In genomic region chr19:41352609-41353465, GRCh38 we compare ENCODE assay signal across 8 cellular contexts. TPM values are rescaled to one million over a fixed set of nuclear protein-coding genes. Genes with fewer than 3 reads are reported as not detected.
DNase-seq lines count a peak whose midpoint lies in the region; ATAC-seq, FAIRE-seq and TF ChIP-seq lines count a peak whose summit lies in the region.

No MANE protein-coding gene starts in this region.

- TF ChIP-seq CTCF in DOHH2 (IDR thresholded peaks at IDR 0.05; ENCODE audit: low read depth, low read length, poor library complexity, severe bottlenecking) (peak; percentile 83), MCF 10A (IDR thresholded peaks at IDR 0.05; ENCODE audit: unreplicated experiment) (peak; percentile 56), keratinocyte (optimal IDR thresholded peaks at IDR 0.05 in 1 of 3, IDR thresholded peaks at IDR 0.05 in 1 of 3, conservative IDR thresholded peaks at IDR 0.05 in 1 of 3; ENCODE audit: extremely low read depth in 1 of 3, insufficient read depth in 2 of 3, low read length in 3 of 3) (peak; percentile 44 to 62 (median 57))

- H3K36me3 ChIP-seq in DOHH2 (ENCODE audit: control insufficient read depth, low read length) (peaks cover 46% of the 10 kb centered on the region), keratinocyte (ENCODE audit: control insufficient read depth in 2 of 2, extremely low read depth in 1 of 2, insufficient read depth in 2 of 2, low read length in 2 of 2) (peaks cover 2 to 13% of the 10 kb centered on the region in 2 experiments)

- POLR2A ChIA-PET in MCF 10A (lab: Yijun Ruan, JAX) = interaction anchor here (0.7 to 3.4 kb wide), 12 partner anchors 11 to 89 kb away, joined by 3 to 41 read pairs (median 6); partner anchors contain the start of genes B9D2, CCDC97 and HNRNPUL1

- H3K4me1 Mint-ChIP-seq in MCF 10A (ENCODE audit: insufficient read depth, unreplicated experiment) = peaks cover 24% of the 10 kb centered on the region

- peaks cover 27% of the 10 kb centered on the region for H3K4me1 ChIP-seq in DOHH2 (ENCODE audit: control insufficient read depth, low read length)
- H3K4me1 ChIP-seq in keratinocyte (ENCODE audit: control insufficient read depth, extremely low read depth, insufficient read depth, low read length) = peaks cover 7% of the 10 kb centered on the region

- peak overlapping the region; percentile 73 for H3K27ac ChIP-seq in DOHH2 (ENCODE audit: low read depth, low read length)
- H3K27ac ChIP-seq in keratinocyte (ENCODE audit: control insufficient read depth, insufficient read depth, low read length) = peak overlapping the region; percentile 69

- H3K9ac ChIP-seq in keratinocyte (ENCODE audit: control insufficient read depth, extremely low read depth, insufficient read depth, low read length) = peak overlapping the region; percentile 77

- H3K4me3 Mint-ChIP-seq in MCF 10A (ENCODE audit: unreplicated experiment) = peak overlapping the region; percentile 98

- no peaks in the 10 kb centered on the region for H3K9me3 Mint-ChIP-seq in MCF 10A (ENCODE audit: unreplicated experiment)

- peaks cover 60% of the 10 kb centered on the region for H3K79me2 ChIP-seq in DOHH2 (ENCODE audit: control insufficient read depth, low read length)
- H3K79me2 ChIP-seq in keratinocyte (ENCODE audit: control insufficient read depth, insufficient read depth, low read length) = peaks cover 37% of the 10 kb centered on the region

- dilution Hi-C loops in keratinocyte (cut with MboI; ENCODE audit: extremely low pct_ligation_motif_present, low sequenced_read_pairs) = no loop called here

- H2AFZ ChIP-seq in keratinocyte (ENCODE audit: control insufficient read depth, low read length) = peak overlapping the region; percentile 46

- H3K36me3 Mint-ChIP-seq in MCF 10A (ENCODE audit: insufficient read depth, unreplicated experiment) = peaks cover 17% of the 10 kb centered on the region

- intact Hi-C loops in MCF 10A (cut with micrococcal nuclease) = loop anchor here (2.0 to 5.0 kb wide), 4 partner anchors 26 to 91 kb away; partner anchors contain the start of genes BCKDHA, CCDC97, EXOSC5 and HNRNPUL1

- no peak overlapping the region for H3K27ac Mint-ChIP-seq in MCF 10A (ENCODE audit: low read depth, unreplicated experiment)

- no TSS peak for BruUV-seq in MCF 10A (replicated peaks; lab: Mats Ljungman, UMichigan)

- H3K9me2 ChIP-seq in DOHH2 (replicated peaks; ENCODE audit: control insufficient read depth, low read length) = no peaks in the 10 kb centered on the region

- no peak for FAIRE-seq in keratinocyte (lab: Jason Lieb, UNC)

- H4K20me1 ChIP-seq in DOHH2 (ENCODE audit: control insufficient read depth, insufficient read depth, low read depth, low read length) (peaks cover 19% of the 10 kb centered on the region; the same call in 1 of the 2 replicates), keratinocyte (ENCODE audit: control insufficient read depth, extremely low read depth, insufficient read depth, low read length) (peaks cover 3% of the 10 kb centered on the region)

- ATAC-seq in HG02981 (IDR thresholded peaks at IDR 0.05; ENCODE audit: unreplicated experiment) = no peak
- ATAC-seq in GM21526 (IDR thresholded peaks at IDR 0.05; ENCODE audit: low FRiP score, unreplicated experiment) = no peak

- no peaks in the 10 kb centered on the region for H3K27me3 Mint-ChIP-seq in MCF 10A (ENCODE audit: insufficient read depth, unreplicated experiment)

- no peaks in the 10 kb centered on the region for H3K9me3 ChIP-seq in DOHH2 (ENCODE audit: control insufficient read depth, insufficient read depth, low read length)
- no peaks in the 10 kb centered on the region for H3K9me3 ChIP-seq in keratinocyte (ENCODE audit: control insufficient read depth, low read depth, low read length)

- peaks cover 5% of the 10 kb centered on the region for H3K9me1 ChIP-seq in keratinocyte (ENCODE audit: control insufficient read depth, extremely low read depth, insufficient read depth, low read length)

- H3K4me2 ChIP-seq in DOHH2 (ENCODE audit: low read length) (peak overlapping the region; percentile 72), keratinocyte (ENCODE audit: control insufficient read depth, extremely low read depth, insufficient read depth, low read depth, low read length) (peak overlapping the region; percentile 99)

- CTCF ChIA-PET in MCF 10A (lab: Yijun Ruan, JAX) = interaction anchor here (0.6 to 5.2 kb wide), 6 partner anchors 11 to 1464 kb away, joined by 3 to 34 read pairs (median 4); partner anchors contain the start of gene B9D2

- DNase-seq in HuH-7.5 (ENCODE audit: low spot score) (peak; percentile 85), UCSD-AML1 (lab: John Stamatoyannopoulos, UW; ENCODE audit: unreplicated experiment) (peak; percentile 78), MCF 10A (ENCODE audit: unreplicated experiment) (peak; percentile 74), keratinocyte (ENCODE audit: low read depth, low spot score) (no peak)
- DNase-seq in stimulated activated CD4-positive, alpha-beta T cell treated with anti-CD3 and anti-CD28 coated beads, Interleukin-1b, Interleukin-23, amount 100 ng/mL, for 24 hours (ENCODE audit: low read depth in 4 of 4, low spot score in 1 of 4) = peak in 3 of 4 experiments; percentile 58 to 76 (median 73)

- H3K4me3 ChIP-seq in DOHH2 (ENCODE audit: low read length) (peak overlapping the region; percentile 94), keratinocyte (ENCODE audit: control insufficient read depth in 2 of 3, extremely low read depth in 1 of 3, insufficient read depth in 2 of 3, low read depth in 1 of 3, low read length in 3 of 3) (peak overlapping the region; percentile 68 to 87 (median 86))

- no peaks in the 10 kb centered on the region for H3K27me3 ChIP-seq in DOHH2 (ENCODE audit: control insufficient read depth, low read length)
- no peaks in the 10 kb centered on the region for H3K27me3 ChIP-seq in keratinocyte (ENCODE audit: control insufficient read depth, extremely low read depth, insufficient read depth, low read length)

- H3F3A ChIP-seq in DOHH2 (ENCODE audit: control insufficient read depth, insufficient read depth) = no peaks in the 10 kb centered on the region; the same call in 1 of the 2 replicates

RNA-seq across cellular contexts. Expression of gene TGFB1, which starts 0.9 kb away (rescaled TPM):
- 27.8 and 33.7 TPM in 2 replicates for total RNA-seq in MCF 10A (2022)
- 4.3 to 11.0 TPM (median 5.8 TPM) in 3 replicates for polyA plus RNA-seq in keratinocyte
- 11.2 TPM for polyA plus RNA-seq in keratinocyte (2011; ENCODE audit: low read depth)
- 5.6 and 13.6 TPM in 2 replicates for polyA plus RNA-seq in keratinocyte (2011; cell fraction: cytosol; rRNA removed)
- 20.7 and 23.7 TPM in 2 replicates for polyA plus RNA-seq in keratinocyte (2011; cell fraction: nucleus; rRNA removed)
- 32.2 and 60.1 TPM in 2 replicates for polyA plus RNA-seq in keratinocyte (2012; ENCODE audit: low replicate concordance)
- polyA minus RNA-seq in keratinocyte = 7.1 to 54.7 TPM (median 23.9 TPM) in 3 replicates
- 38.9 TPM for polyA minus RNA-seq in keratinocyte (2011; cell fraction: cytosol; rRNA and poly(A)+ RNA removed)
- 17.8 and 22.6 TPM in 2 replicates for polyA minus RNA-seq in keratinocyte (2011; cell fraction: nucleus; rRNA and poly(A)+ RNA removed)

RNA-seq across cellular contexts. Expression of gene B9D2, which starts 11.1 kb away (rescaled TPM):
- 5.5 and 5.7 TPM in 2 replicates for total RNA-seq in MCF 10A (2022)
- 2.8 to 3.4 TPM (median 3.0 TPM) in 3 replicates for polyA plus RNA-seq in keratinocyte
- polyA plus RNA-seq in keratinocyte (2011; ENCODE audit: low read depth) = 0.59 TPM
- 1.5 and 3.5 TPM in 2 replicates for polyA plus RNA-seq in keratinocyte (2011; cell fraction: cytosol; rRNA removed)
- polyA plus RNA-seq in keratinocyte (2011; cell fraction: nucleus; rRNA removed) = 1.8 and 2.4 TPM in 2 replicates
- 2.8 and 4.8 TPM in 2 replicates for polyA plus RNA-seq in keratinocyte (2012; ENCODE audit: low replicate concordance)
- polyA minus RNA-seq in keratinocyte = 0.76 to 1.8 TPM (median 1.6 TPM) in 3 replicates
- 6.7 TPM for polyA minus RNA-seq in keratinocyte (2011; cell fraction: cytosol; rRNA and poly(A)+ RNA removed)
- 1.0 and 1.2 TPM in 2 replicates for polyA minus RNA-seq in keratinocyte (2011; cell fraction: nucleus; rRNA and poly(A)+ RNA removed)

RNA-seq across cellular contexts. Expression of gene TMEM91, which starts 23.5 kb away (rescaled TPM):
- total RNA-seq in MCF 10A (2022) = 6.1 and 8.3 TPM in 2 replicates
- 4.4 to 10.1 TPM (median 6.3 TPM) in 3 replicates for polyA plus RNA-seq in keratinocyte
- polyA plus RNA-seq in keratinocyte (2011; ENCODE audit: low read depth) = 8.3 TPM
- 3.9 and 6.3 TPM in 2 replicates for polyA plus RNA-seq in keratinocyte (2011; cell fraction: cytosol; rRNA removed)
- 12.5 and 16.9 TPM in 2 replicates for polyA plus RNA-seq in keratinocyte (2011; cell fraction: nucleus; rRNA removed)
- 4.4 and 18.2 TPM in 2 replicates for polyA plus RNA-seq in keratinocyte (2012; ENCODE audit: low replicate concordance)
- polyA minus RNA-seq in keratinocyte = 9.1 to 14.5 TPM (median 9.9 TPM) in 3 replicates
- polyA minus RNA-seq in keratinocyte (2011; cell fraction: cytosol; rRNA and poly(A)+ RNA removed) = 8.1 TPM
- polyA minus RNA-seq in keratinocyte (2011; cell fraction: nucleus; rRNA and poly(A)+ RNA removed) = 4.0 and 7.8 TPM in 2 replicates

RNA-seq across cellular contexts. Expression of gene CCDC97, which starts 42.9 kb away (rescaled TPM):
- total RNA-seq in MCF 10A (2022) = 25.0 and 28.5 TPM in 2 replicates
- 6.8 to 9.6 TPM (median 9.5 TPM) in 3 replicates for polyA plus RNA-seq in keratinocyte
- polyA plus RNA-seq in keratinocyte (2011; ENCODE audit: low read depth) = 6.2 TPM
- 6.1 and 8.4 TPM in 2 replicates for polyA plus RNA-seq in keratinocyte (2011; cell fraction: cytosol; rRNA removed)
- 13.7 and 17.1 TPM in 2 replicates for polyA plus RNA-seq in keratinocyte (2011; cell fraction: nucleus; rRNA removed)
- 8.5 and 17.6 TPM in 2 replicates for polyA plus RNA-seq in keratinocyte (2012; ENCODE audit: low replicate concordance)
- 9.0 to 34.6 TPM (median 9.3 TPM) in 3 replicates for polyA minus RNA-seq in keratinocyte
- polyA minus RNA-seq in keratinocyte (2011; cell fraction: cytosol; rRNA and poly(A)+ RNA removed) = 7.7 TPM
- polyA minus RNA-seq in keratinocyte (2011; cell fraction: nucleus; rRNA and poly(A)+ RNA removed) = 7.8 and 10.6 TPM in 2 replicates

RNA-seq across cellular contexts. Expression of gene EXOSC5, which starts 44.3 kb away (rescaled TPM):
- total RNA-seq in MCF 10A (2022) = 38.1 and 45.8 TPM in 2 replicates
- polyA plus RNA-seq in keratinocyte = 12.5 to 18.2 TPM (median 14.7 TPM) in 3 replicates
- 5.2 TPM for polyA plus RNA-seq in keratinocyte (2011; ENCODE audit: low read depth)
- 9.8 and 17.2 TPM in 2 replicates for polyA plus RNA-seq in keratinocyte (2011; cell fraction: cytosol; rRNA removed)
- 8.0 and 9.1 TPM in 2 replicates for polyA plus RNA-seq in keratinocyte (2011; cell fraction: nucleus; rRNA removed)
- 17.8 and 27.7 TPM in 2 replicates for polyA plus RNA-seq in keratinocyte (2012; ENCODE audit: low replicate concordance)
- polyA minus RNA-seq in keratinocyte = 3.7 to 11.7 TPM (median 4.7 TPM) in 3 replicates
- 15.2 TPM for polyA minus RNA-seq in keratinocyte (2011; cell fraction: cytosol; rRNA and poly(A)+ RNA removed)
- 4.9 and 7.4 TPM in 2 replicates for polyA minus RNA-seq in keratinocyte (2011; cell fraction: nucleus; rRNA and poly(A)+ RNA removed)
